Comparison of ENCODE assay signal across 8 cellular contexts in the genomic region with DNA sequence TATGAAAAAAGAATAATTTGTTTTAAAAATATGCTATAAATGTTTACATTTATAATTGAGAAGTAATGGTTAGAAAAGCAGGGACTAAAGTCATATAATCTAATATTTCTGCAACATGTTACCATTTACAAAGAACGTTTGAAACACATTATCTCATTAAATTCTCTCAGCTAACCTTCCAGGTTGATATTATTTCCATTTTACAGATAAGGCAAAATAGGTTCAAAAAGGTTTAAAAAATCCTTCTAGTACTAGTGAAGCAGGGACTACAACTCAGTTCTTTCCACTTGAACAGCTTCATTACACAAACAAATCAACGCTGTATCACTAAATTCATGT. TPM values are rescaled to one million over a fixed set of nuclear protein-coding genes. Genes with fewer than 3 reads are reported as not detected.
DNase-seq lines count a peak whose midpoint lies in the region; ATAC-seq, FAIRE-seq and TF ChIP-seq lines count a peak whose summit lies in the region.

No MANE protein-coding gene starts in this region.

- H3K4ac ChIP-seq in H9 (ENCODE audit: low read depth, low read length) = no peak overlapping the region

- ATAC-seq in activated B cell treated with CpG ODN at 0.5 μM for 24 hours (ENCODE audit: low read depth) (no peak), HG03139 (IDR thresholded peaks at IDR 0.05; ENCODE audit: unreplicated experiment) (no peak), HG03378 (IDR thresholded peaks at IDR 0.05; ENCODE audit: unreplicated experiment) (no peak)

- H2BK20ac ChIP-seq in H9 (ENCODE audit: low read depth, low read length, poor library complexity, severe bottlenecking) = no peak overlapping the region

- H3T11ph ChIP-seq in H9 (ENCODE audit: low read length) = no peak overlapping the region

- no peak overlapping the region for H4K5ac ChIP-seq in H9 (ENCODE audit: insufficient read length, low read depth, low read length)

- no peaks in the 10 kb centered on the region for H3K79me1 ChIP-seq in H9 (ENCODE audit: insufficient read depth, low read depth, low read length, poor library complexity, severe bottlenecking)

- no peak for FAIRE-seq in small intestine (lab: Jason Lieb, UNC)

- no peaks in the 10 kb centered on the region for H3K36me3 ChIP-seq in iPS DF 6.9 (ENCODE audit: control insufficient read depth, insufficient read depth, low read length)
- H3K36me3 ChIP-seq in small intestine (ENCODE audit: control insufficient read depth in 2 of 2, insufficient read depth in 2 of 2, low read length in 2 of 2) = no peaks in the 10 kb centered on the region

- peak overlapping the region; percentile 98 to 99 (median 99); a peak in 5 of 7 replicates for H3K27ac Mint-ChIP-seq in H9
- peak overlapping the region; percentile 81 for H3K27ac Mint-ChIP-seq in activated B cell treated with CpG ODN at 0.5 μM for 24 hours

- H3K4me1 Mint-ChIP-seq in H9 (peaks cover 6 to 8% of the 10 kb centered on the region in 2 experiments), activated B cell treated with CpG ODN at 0.5 μM for 24 hours (peaks cover 10% of the 10 kb centered on the region)

- no peak overlapping the region for H4K8ac ChIP-seq in H9 (replicated peaks; ENCODE audit: insufficient read length, low read depth, low read length)

- no peak overlapping the region for H2BK15ac ChIP-seq in H9 (ENCODE audit: low read depth, low read length)

- no peak overlapping the region for H2BK5ac ChIP-seq in H9 (ENCODE audit: insufficient read length, low read length)

- H4K91ac ChIP-seq in H9 (ENCODE audit: insufficient read length, low read depth, low read length) = no peak overlapping the region

- H3K79me2 ChIP-seq in H9 (ENCODE audit: insufficient read depth, low read length) = peaks cover 2% of the 10 kb centered on the region; the same call in 1 of the 2 replicates

- TF ChIP-seq CTCF in H9 (conservative IDR thresholded peaks at IDR 0.05) (no peak), activated B cell treated with CpG ODN at 0.5 μM for 24 hours (IDR thresholded peaks at IDR 0.05) (no peak)

- intact Hi-C loops in activated B cell treated with CpG ODN at 0.5 μM for 24 hours (cut with micrococcal nuclease) = loop anchor here (1.0 to 10.0 kb wide), 7 partner anchors 8 to 255 kb away; a partner anchor contains a TSS

- H3K27me3 ChIP-seq in H9 (ENCODE audit: insufficient read depth, low read length) (no peaks in the 10 kb centered on the region), iPS DF 6.9 (ENCODE audit: control insufficient read depth, insufficient read depth, low read length) (no peaks in the 10 kb centered on the region), small intestine (ENCODE audit: control insufficient read depth in 2 of 2, insufficient read depth in 2 of 2, low read length in 2 of 2) (no peaks in the 10 kb centered on the region)

- CTCF ChIA-PET in activated B cell treated with CpG ODN at 0.5 μM for 24 hours (lab: Charles Lee) = interaction anchor here (0.7 to 1.7 kb wide), 2 partner anchors 12 to 193 kb away, joined by 3 to 7 read pairs; a partner anchor contains a TSS

- H2AK5ac ChIP-seq in H9 (ENCODE audit: insufficient read length, low read length) = no peak overlapping the region

- no peak overlapping the region for H3K23ac ChIP-seq in H9 (ENCODE audit: insufficient read length, low read depth, low read length)

- H2BK12ac ChIP-seq in H9 (ENCODE audit: insufficient read length, low read depth, low read length) = no peak overlapping the region

- no peak overlapping the region for H3K18ac ChIP-seq in H9 (ENCODE audit: insufficient read length, low read depth, low read length)

- H4K20me1 ChIP-seq in H9 (ENCODE audit: control insufficient read depth, insufficient read depth, insufficient read length) = no peaks in the 10 kb centered on the region

- no peak for DNase-seq in H9
- no peak for DNase-seq in activated B cell treated with CpG ODN at 0.5 μM for 24 hours
- no peak for DNase-seq in iPS DF 6.9 (ENCODE audit: low read depth, low spot score)
- DNase-seq in small intestine = peak; percentile 12
- no peak for DNase-seq in DMS79 (lab: John Stamatoyannopoulos, UW)
- no peak for DNase-seq in globus pallidus (ENCODE audit: low spot score)

- peaks cover 3 to 17% (median 6%) of the 10 kb centered on the region in 3 experiments; a peak in 5 of 7 replicates for H3K36me3 Mint-ChIP-seq in H9 (ENCODE audit: insufficient read depth in 1 of 3, low read depth in 3 of 3)
- peaks cover 14% of the 10 kb centered on the region for H3K36me3 Mint-ChIP-seq in activated B cell treated with CpG ODN at 0.5 μM for 24 hours (ENCODE audit: low read depth)

- H3K9me3 Mint-ChIP-seq in H9 = peaks cover 5 to 14% of the 10 kb centered on the region in 2 experiments; a peak in 4 of 5 replicates
- H3K9me3 Mint-ChIP-seq in activated B cell treated with CpG ODN at 0.5 μM for 24 hours = no peaks in the 10 kb centered on the region

- WGBS in H9 (ENCODE audit: extremely low coverage, insufficient read length, low lambda C conversion rate) = no CpG with 5 or more reads among the region's 2 CpGs
- WGBS in iPS DF 6.9 (ENCODE audit: insufficient coverage, insufficient read length) = no CpG with 5 or more reads among the region's 2 CpGs
- 1 to 18% (median 9%) methylated on average over 2 of the region's 2 CpGs for WGBS in small intestine, 3 donors

- peak overlapping the region; percentile 82; the same call in 1 of the 2 replicates for H3K4me3 ChIP-seq in iPS DF 6.9 (ENCODE audit: low read length)
- peak overlapping the region; percentile 62 to 75 for H3K4me3 ChIP-seq in small intestine (ENCODE audit: low read depth in 1 of 2, low read length in 2 of 2)

- H3K14ac ChIP-seq in H9 (ENCODE audit: insufficient read depth, low read length) = no peak overlapping the region

- H3K27ac ChIP-seq in H9 (ENCODE audit: insufficient read length, low read depth, low read length) (no peak overlapping the region), iPS DF 6.9 (ENCODE audit: low read length) (no peak overlapping the region), small intestine (ENCODE audit: low read depth in 1 of 2, low read length in 1 of 2) (peak overlapping the region; percentile 68 to 69)

- H2BK120ac ChIP-seq in H9 (ENCODE audit: low read depth, low read length, poor library complexity, severe bottlenecking) = no peak overlapping the region

- H2AFZ ChIP-seq in H9 (ENCODE audit: low read length) = no peak overlapping the region

- H3K4me1 ChIP-seq in H9 (ENCODE audit: insufficient read depth, low read length) (no peaks in the 10 kb centered on the region), iPS DF 6.9 (ENCODE audit: control insufficient read depth, insufficient read depth, low read length) (no peaks in the 10 kb centered on the region), small intestine (ENCODE audit: control insufficient read depth in 2 of 2, insufficient read depth in 1 of 2, low read depth in 1 of 2, low read length in 1 of 2) (no peaks in the 10 kb centered on the region)

- POLR2A ChIA-PET in activated B cell treated with CpG ODN at 0.5 μM for 24 hours (lab: Charles Lee) = interaction anchor here (1.2 to 2.3 kb wide), 2 partner anchors 12 to 226 kb away, joined by 3 to 29 read pairs; a partner anchor contains a TSS

- peak overlapping the region; percentile 65 for H3K4me2 ChIP-seq in H9 (ENCODE audit: insufficient read depth, insufficient read length, low read length)

- H3K4me3 Mint-ChIP-seq in H9 (peak overlapping the region; percentile 98 to 99), activated B cell treated with CpG ODN at 0.5 μM for 24 hours (peak overlapping the region; percentile 98)

- no peaks in the 10 kb centered on the region for H3K9me3 ChIP-seq in H9 (ENCODE audit: control insufficient read depth, low read depth, low read length)
- no peaks in the 10 kb centered on the region for H3K9me3 ChIP-seq in iPS DF 6.9 (ENCODE audit: control insufficient read depth, insufficient read depth, low read length)
- H3K9me3 ChIP-seq in small intestine (ENCODE audit: control insufficient read depth, low read depth) = no peaks in the 10 kb centered on the region

- peaks cover 18% of the 10 kb centered on the region for H3K27me3 Mint-ChIP-seq in H9 (ENCODE audit: low read depth)
- no peaks in the 10 kb centered on the region for H3K27me3 Mint-ChIP-seq in activated B cell treated with CpG ODN at 0.5 μM for 24 hours

- H3K56ac ChIP-seq in H9 (ENCODE audit: insufficient read length, low read depth, low read length) = no peak overlapping the region

- H3K23me2 ChIP-seq in H9 (ENCODE audit: insufficient read length, low read depth, low read length, poor library complexity, severe bottlenecking) = no peaks in the 10 kb centered on the region

- peak overlapping the region; percentile 36 for H3K9ac ChIP-seq in H9 (ENCODE audit: extremely low read depth, insufficient read length, low read length)

RNA-seq across cellular contexts. Expression of a gene that starts 0.9 kb away (rescaled TPM):
- 46.7 and 47.6 TPM in 2 replicates for total RNA-seq in H9 (2021)
- 23.5 and 27.1 TPM in 2 replicates for total RNA-seq in activated B cell treated with CpG ODN at 0.5 μM for 24 hours
- polyA plus RNA-seq in small intestine = 100 to 1,000 TPM in 1 of 3 donors, 10 to 100 TPM in 2; 37.2 to 110 (median 68.1) TPM

RNA-seq across cellular contexts. Expression of a gene that starts 11.4 kb away (rescaled TPM):
- total RNA-seq in H9 (2021) (66.2 and 68.9 TPM in 2 replicates), activated B cell treated with CpG ODN at 0.5 μM for 24 hours (68.0 and 69.8 TPM in 2 replicates)
- polyA plus RNA-seq in small intestine = 10 to 100 TPM; 33.5 to 56.5 (median 45.2) TPM

Comparison
In these comparisons a context has a peak if more than half of its experiments do, and no peak if none do; other contexts are left out.
1. H3K27ac ChIP-seq: peak in small intestine (2 of 2); none in H9 (single experiment) and iPS DF 6.9 (single experiment).